In the genomic region with DNA sequence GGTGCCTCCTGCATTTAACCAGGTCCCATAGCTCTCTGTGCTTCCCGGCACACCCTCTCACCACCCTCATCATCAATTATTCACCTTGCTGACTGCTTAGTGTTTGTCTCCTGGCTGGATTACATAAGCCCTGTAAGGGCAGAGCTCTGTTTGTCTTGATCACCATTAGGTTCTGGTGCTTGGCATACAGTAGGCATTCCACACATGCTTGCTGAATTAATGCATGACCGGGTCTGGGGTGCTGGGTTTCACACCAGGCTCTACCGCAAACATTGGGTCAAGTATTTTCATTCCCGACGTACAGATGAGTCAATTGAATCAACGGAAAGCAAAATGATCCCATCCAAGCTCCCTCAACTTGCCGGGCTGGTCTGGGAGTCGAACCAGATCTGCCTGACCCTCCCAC, we compare ENCODE assay signal across 9 cellular contexts. TPM values are rescaled to one million over a fixed set of nuclear protein-coding genes. Genes with fewer than 3 reads are reported as not detected.
A peak's percentile ranks its signal among the peaks of the same experiment; 100 is the strongest.
DNase-seq lines count a peak whose midpoint lies in the region; ATAC-seq, FAIRE-seq and TF ChIP-seq lines count a peak whose summit lies in the region.
"Had no signal": no experiment of that assay in that cellular context is flagged by ENCODE, and none has a peak within 500 bp of the region (broad histone marks: within the 10 kb centered on the region; RNA-seq: fewer than 3 reads in every experiment).

No MANE protein-coding gene starts in this region.

- H3K4me1 Mint-ChIP-seq in CD4-positive, CD25-positive, alpha-beta regulatory T cell = peaks cover 23 to 74% (median 47%) of the 10 kb centered on the region in 4 donors
- peaks cover 67% of the 10 kb centered on the region for H3K4me1 Mint-ChIP-seq in activated naive CD8-positive, alpha-beta T cell treated with anti-CD3 and anti-CD28 coated beads for 36 hours

- no peak overlapping the region for H3K9ac ChIP-seq in HepG2 (ENCODE audit: insufficient read depth, low read depth, low read length)

- no peaks in the 10 kb centered on the region for H3K27me3 Mint-ChIP-seq in CD4-positive, CD25-positive, alpha-beta regulatory T cell
- no peaks in the 10 kb centered on the region for H3K27me3 Mint-ChIP-seq in activated naive CD8-positive, alpha-beta T cell treated with anti-CD3 and anti-CD28 coated beads for 36 hours

- no peak for TF ChIP-seq EP300 in HepG2 (IDR thresholded peaks at IDR 0.05; ENCODE audit: low read depth in 2 of 2, low read length in 2 of 2)
- TF ChIP-seq EP300 in HepG2 (CRISPR knock-in tag; IDR thresholded peaks at IDR 0.05; ENCODE audit: borderline replicate concordance) = no peak

- 37% methylated on average over 6 of the region's 8 CpGs for WGBS in HepG2 (ENCODE audit: low lambda C conversion rate)

- H3K9me3 ChIP-seq in CD4-positive, CD25-positive, alpha-beta regulatory T cell (ENCODE audit: control insufficient read depth in 2 of 2, low read length in 2 of 2) = no peaks in the 10 kb centered on the region
- H3K9me3 ChIP-seq in HepG2 (ENCODE audit: low read length) = no peaks in the 10 kb centered on the region

- peak overlapping the region; percentile 82 for H3K4me3 ChIP-seq in CD4-positive, CD25-positive, alpha-beta regulatory T cell (ENCODE audit: low read depth, low read length)
- H3K4me3 ChIP-seq in HepG2 (replicated peaks in 1 of 3; ENCODE audit: insufficient read depth in 1 of 3, low read depth in 2 of 3, low read length in 3 of 3) = peak overlapping the region in 1 of 3 experiments; percentile 46; a peak in 1 of 6 replicates

- peaks cover 11% of the 10 kb centered on the region for H3K36me3 Mint-ChIP-seq in CD4-positive, CD25-positive, alpha-beta regulatory T cell
- H3K36me3 Mint-ChIP-seq in activated naive CD8-positive, alpha-beta T cell treated with anti-CD3 and anti-CD28 coated beads for 36 hours = peaks cover 48% of the 10 kb centered on the region

- TF ChIP-seq POLR2A in HepG2 (IDR thresholded peaks at IDR 0.05; ENCODE audit: insufficient read depth in 1 of 2, low read depth in 2 of 2, low read length in 2 of 2) = no peak

- no TSS peak for BruUV-seq in HepG2 (replicated peaks; lab: Mats Ljungman, UMichigan)

- peaks cover 45% of the 10 kb centered on the region for H3K4me1 ChIP-seq in CD4-positive, CD25-positive, alpha-beta regulatory T cell (ENCODE audit: control insufficient read depth, insufficient read depth, low read length, poor library complexity, severe bottlenecking)
- H3K4me1 ChIP-seq in HepG2 (ENCODE audit: insufficient read depth, low read length) = peaks cover 13% of the 10 kb centered on the region

- peak overlapping the region; percentile 84 for H3K27ac ChIP-seq in CD4-positive, CD25-positive, alpha-beta regulatory T cell (ENCODE audit: insufficient read depth, low read length, poor library complexity, severe bottlenecking)
- no peak overlapping the region for H3K27ac ChIP-seq in HepG2 (ENCODE audit: extremely low read length, insufficient read depth, low read length)

- peak overlapping the region; percentile 60 for H3K4me2 ChIP-seq in HepG2 (ENCODE audit: low read depth, low read length)

- no peak for TF ChIP-seq RAD21 in HepG2 (CRISPR knock-in tag; IDR thresholded peaks at IDR 0.05)

- no peak for TF ChIP-seq CTCF in HepG2 (CRISPR knock-in tag; IDR thresholded peaks at IDR 0.05)

- H3K27ac Mint-ChIP-seq in CD4-positive, CD25-positive, alpha-beta regulatory T cell = peak overlapping the region; percentile 90 to 100 (median 97)
- peak overlapping the region; percentile 100 for H3K27ac Mint-ChIP-seq in activated naive CD8-positive, alpha-beta T cell treated with anti-CD3 and anti-CD28 coated beads for 36 hours

- H2AFZ ChIP-seq in HepG2 (ENCODE audit: low read length) = no peak overlapping the region

- CTCF ChIA-PET in HepG2 (lab: Yijun Ruan, JAX; ENCODE audit: low intra/inter-chr PET ratio, low total read pairs) = no interaction called here

- no peaks in the 10 kb centered on the region for H3K79me2 ChIP-seq in HepG2 (ENCODE audit: insufficient read depth, low read length)

- H3K27me3 ChIP-seq in CD4-positive, CD25-positive, alpha-beta regulatory T cell (ENCODE audit: control insufficient read depth, insufficient read depth, low read length) = no peaks in the 10 kb centered on the region
- peaks cover 0 to 12% of the 10 kb centered on the region in 2 experiments; a peak in 3 of 5 replicates for H3K27me3 ChIP-seq in HepG2 (ENCODE audit: control insufficient read depth in 1 of 2, insufficient read depth in 2 of 2, low read length in 2 of 2)

- intact Hi-C loops in HepG2 (cut with micrococcal nuclease; ENCODE audit: unreplicated experiment) = no loop called here

- in situ Hi-C loops in HepG2 (cut with HindIII; ENCODE audit: extremely low pct_ligation_motif_present, low pct_unique_long_range_greater_than_20kb) = no loop called here

- peak in 1 of 3 donors; percentile 16 for DNase-seq in CD4-positive, CD25-positive, alpha-beta regulatory T cell
- DNase-seq in HS-27A (ENCODE audit: low read depth) (peak; percentile 43), HepG2 (ENCODE audit: low spot score) (peak; percentile 19), NCI-H187 (lab: John Stamatoyannopoulos, UW) (no peak), C1 segment of cervical spinal cord (lab: John Stamatoyannopoulos, UW) (no peak)
- no peak for DNase-seq in activated naive CD8-positive, alpha-beta T cell treated with anti-CD3 and anti-CD28 coated beads for 36 hours

- POLR2A ChIA-PET in HepG2 (lab: Yijun Ruan, JAX) = no interaction called here

- H3K36me3 ChIP-seq in CD4-positive, CD25-positive, alpha-beta regulatory T cell (ENCODE audit: control insufficient read depth, insufficient read depth, low read length) = peaks cover 4% of the 10 kb centered on the region
- H3K36me3 ChIP-seq in HepG2 (replicated peaks in 1 of 2; ENCODE audit: control insufficient read depth in 1 of 2, insufficient read depth in 2 of 2, low read length in 2 of 2) = no peaks in the 10 kb centered on the region

- no peak for ATAC-seq in CD4-positive, CD25-positive, alpha-beta regulatory T cell (ENCODE audit: low read depth in 2 of 2)
- ATAC-seq in HepG2 = no peak
- ATAC-seq in GM21619 (IDR thresholded peaks at IDR 0.05; ENCODE audit: unreplicated experiment) = no peak
- no peak for ATAC-seq in HG02840 (IDR thresholded peaks at IDR 0.05; ENCODE audit: low FRiP score, unreplicated experiment)

- FAIRE-seq in HepG2 (lab: Jason Lieb, UNC) = no peak
- FAIRE-seq: colon had no signal

- H4K20me1 ChIP-seq in HepG2 (ENCODE audit: insufficient read depth, low read length) = no peaks in the 10 kb centered on the region

- H3K9me3 Mint-ChIP-seq in CD4-positive, CD25-positive, alpha-beta regulatory T cell = peaks cover 0 to 5% (median 0%) of the 10 kb centered on the region in 7 donors
- no peaks in the 10 kb centered on the region for H3K9me3 Mint-ChIP-seq in activated naive CD8-positive, alpha-beta T cell treated with anti-CD3 and anti-CD28 coated beads for 36 hours

- H3K4me3 Mint-ChIP-seq in CD4-positive, CD25-positive, alpha-beta regulatory T cell = peak overlapping the region; percentile 90 to 93 (median 92)
- H3K4me3 Mint-ChIP-seq in activated naive CD8-positive, alpha-beta T cell treated with anti-CD3 and anti-CD28 coated beads for 36 hours = peak overlapping the region; percentile 93

RNA-seq across cellular contexts. Expression of gene VAV1, which starts 28.5 kb away (rescaled TPM):
- 117 TPM for total RNA-seq in CD4-positive, CD25-positive, alpha-beta regulatory T cell
- polyA plus RNA-seq in CD4-positive, CD25-positive, alpha-beta regulatory T cell = 10 to 100 TPM; 14.8 to 24.2 (median 21.8) TPM
- total RNA-seq in activated naive CD8-positive, alpha-beta T cell treated with anti-CD3 and anti-CD28 coated beads for 36 hours = 10 to 100 TPM; 65.2 to 65.7 TPM
- total RNA-seq in HepG2 (2016; rRNA removed; fragmentation: Illumina TruSeq; extraction: Trizol) = not detected in 2 replicates
- total RNA-seq in HepG2 (2016; cell fraction: cytosol; rRNA removed; fragmentation: Illumina TruSeq; extraction: Trizol; ENCODE audit: low read depth) = not detected in 2 replicates
- not detected in 2 replicates for total RNA-seq in HepG2 (2016; cell fraction: insoluble cytoplasmic fraction; rRNA removed; fragmentation: Illumina TruSeq; extraction: Trizol)
- total RNA-seq in HepG2 (2016; cell fraction: membrane; rRNA removed; fragmentation: Illumina TruSeq; extraction: Trizol) = not detected in 2 replicates
- not detected in 2 replicates for total RNA-seq in HepG2 (2016; cell fraction: nucleus; rRNA removed; fragmentation: Illumina TruSeq; extraction: Trizol)
- polyA plus RNA-seq in HepG2 (2011; rRNA removed) = not detected in 2 replicates
- polyA plus RNA-seq in HepG2 (2011; cell fraction: cytosol; rRNA removed) = not detected in 2 replicates
- 0.05 TPM in 1 of 2 replicates, not detected in the other for polyA plus RNA-seq in HepG2 (2011; cell fraction: nucleus; rRNA removed)
- polyA plus RNA-seq in HepG2 (2012) = not detected in 2 replicates
- not detected in 2 replicates for polyA plus RNA-seq in HepG2 (2016; cell fraction: cytosol; fragmentation: Illumina TruSeq; extraction: Trizol; ENCODE audit: low read depth)
- not detected in 2 replicates for polyA plus RNA-seq in HepG2 (2016; cell fraction: insoluble cytoplasmic fraction; fragmentation: Illumina TruSeq; extraction: Trizol; ENCODE audit: low read depth)
- polyA plus RNA-seq in HepG2 (2016; cell fraction: membrane; fragmentation: Illumina TruSeq; extraction: Trizol; ENCODE audit: low read depth) = not detected in 2 replicates
- polyA plus RNA-seq in HepG2 (2016; cell fraction: nucleus; fragmentation: Illumina TruSeq; extraction: Trizol; ENCODE audit: insufficient read depth, low read depth) = not detected in 2 replicates
- polyA minus RNA-seq in HepG2 (2011; rRNA and poly(A)+ RNA removed; ENCODE audit: low replicate concordance) = not detected in 2 replicates
- not detected in 2 replicates for polyA minus RNA-seq in HepG2 (2011; cell fraction: cytosol; rRNA and poly(A)+ RNA removed)
- polyA minus RNA-seq in HepG2 (2011; cell fraction: nucleus; rRNA and poly(A)+ RNA removed) = not detected in 2 replicates

RNA-seq across cellular contexts. Expression of gene SH2D3A, which starts 33.8 kb away (rescaled TPM):
- 46.2 TPM for total RNA-seq in CD4-positive, CD25-positive, alpha-beta regulatory T cell
- 10 to 100 TPM; 19.5 to 26.5 (median 22.1) TPM for polyA plus RNA-seq in CD4-positive, CD25-positive, alpha-beta regulatory T cell
- 10 to 100 TPM; 25.7 to 26.1 TPM for total RNA-seq in activated naive CD8-positive, alpha-beta T cell treated with anti-CD3 and anti-CD28 coated beads for 36 hours
- total RNA-seq in HepG2 (2016; rRNA removed; fragmentation: Illumina TruSeq; extraction: Trizol) = 0.60 and 1.0 TPM in 2 replicates
- 0.61 and 1.1 TPM in 2 replicates for total RNA-seq in HepG2 (2016; cell fraction: cytosol; rRNA removed; fragmentation: Illumina TruSeq; extraction: Trizol; ENCODE audit: low read depth)
- total RNA-seq in HepG2 (2016; cell fraction: insoluble cytoplasmic fraction; rRNA removed; fragmentation: Illumina TruSeq; extraction: Trizol) = 0.82 and 1.2 TPM in 2 replicates
- 1.00 and 1.4 TPM in 2 replicates for total RNA-seq in HepG2 (2016; cell fraction: membrane; rRNA removed; fragmentation: Illumina TruSeq; extraction: Trizol)
- 0.81 and 1.2 TPM in 2 replicates for total RNA-seq in HepG2 (2016; cell fraction: nucleus; rRNA removed; fragmentation: Illumina TruSeq; extraction: Trizol)
- polyA plus RNA-seq in HepG2 (2011; rRNA removed) = 1.8 and 2.2 TPM in 2 replicates
- 0.97 and 1.7 TPM in 2 replicates for polyA plus RNA-seq in HepG2 (2011; cell fraction: cytosol; rRNA removed)
- polyA plus RNA-seq in HepG2 (2011; cell fraction: nucleus; rRNA removed) = 2.5 and 3.9 TPM in 2 replicates
- 1.7 and 1.9 TPM in 2 replicates for polyA plus RNA-seq in HepG2 (2012)
- 0.81 and 0.84 TPM in 2 replicates for polyA plus RNA-seq in HepG2 (2016; cell fraction: cytosol; fragmentation: Illumina TruSeq; extraction: Trizol; ENCODE audit: low read depth)
- polyA plus RNA-seq in HepG2 (2016; cell fraction: insoluble cytoplasmic fraction; fragmentation: Illumina TruSeq; extraction: Trizol; ENCODE audit: low read depth) = 1.0 and 1.5 TPM in 2 replicates
- 0.56 and 0.95 TPM in 2 replicates for polyA plus RNA-seq in HepG2 (2016; cell fraction: membrane; fragmentation: Illumina TruSeq; extraction: Trizol; ENCODE audit: low read depth)
- polyA plus RNA-seq in HepG2 (2016; cell fraction: nucleus; fragmentation: Illumina TruSeq; extraction: Trizol; ENCODE audit: insufficient read depth, low read depth) = 1.2 and 2.2 TPM in 2 replicates
- 2.2 and 18.7 TPM in 2 replicates for polyA minus RNA-seq in HepG2 (2011; rRNA and poly(A)+ RNA removed; ENCODE audit: low replicate concordance)
- 0.70 and 0.89 TPM in 2 replicates for polyA minus RNA-seq in HepG2 (2011; cell fraction: cytosol; rRNA and poly(A)+ RNA removed)
- polyA minus RNA-seq in HepG2 (2011; cell fraction: nucleus; rRNA and poly(A)+ RNA removed) = 2.1 and 2.3 TPM in 2 replicates

Comparison
In these comparisons a context has a peak if more than half of its experiments do, and no peak if none do; other contexts are left out.
1. DNase-seq: peak in HS-27A (single experiment) and HepG2 (single experiment); none in activated naive CD8-positive, alpha-beta T cell treated with anti-CD3 and anti-CD28 coated beads for 36 hours (single experiment), NCI-H187 (0 of 2) and C1 segment of cervical spinal cord (0 of 14).
2. RNA of gene VAV1, which starts 28.5 kb away (total RNA-seq): 117 TPM in CD4-positive, CD25-positive, alpha-beta regulatory T cell (single experiment) and 65.2 to 65.7 TPM in activated naive CD8-positive, alpha-beta T cell treated with anti-CD3 and anti-CD28 coated beads for 36 hours; not detected in HepG2; every median in the first group is over 10 times any median in the second.
3. RNA of gene SH2D3A, which starts 33.8 kb away (total RNA-seq): 46.2 TPM in CD4-positive, CD25-positive, alpha-beta regulatory T cell (single experiment) and 25.7 to 26.1 TPM in activated naive CD8-positive, alpha-beta T cell treated with anti-CD3 and anti-CD28 coated beads for 36 hours; 0.60 to 1.4 TPM in HepG2; every median in the first group is over 10 times any median in the second.